22 cellular contexts compared by ENCODE assay signal in genomic region chr15:95265419-95265997, GRCh38.
DNase-seq lines count a peak whose midpoint lies in the region; ATAC-seq, FAIRE-seq and TF ChIP-seq lines count a peak whose summit lies in the region.
"Had no signal": no experiment of that assay in that cellular context is flagged by ENCODE, and none has a peak within 500 bp of the region (broad histone marks: within the 10 kb centered on the region; RNA-seq: fewer than 3 reads in every experiment).

No MANE protein-coding gene starts in this region.

- no peak overlapping the region for H3K9ac ChIP-seq in KMS-11

- H3K27me3 ChIP-seq in KMS-11 (ENCODE audit: insufficient read depth, low read depth) (no peaks in the 10 kb centered on the region), esophagus squamous epithelium (no peaks in the 10 kb centered on the region), gastrocnemius medialis (no peaks in the 10 kb centered on the region), pancreas (no peaks in the 10 kb centered on the region)
- H3K27me3 ChIP-seq: body of pancreas, ovary had no signal

- no peaks in the 10 kb centered on the region for H4K20me1 ChIP-seq in KMS-11 (ENCODE audit: insufficient read depth)

- peak overlapping the region; percentile 53 for H3K4me2 ChIP-seq in KMS-11
- H3K4me2 ChIP-seq: smooth muscle cell had no signal

- TF ChIP-seq POLR2A in esophagus squamous epithelium (IDR thresholded peaks at IDR 0.05), result no peak
- TF ChIP-seq POLR2A in gastrocnemius medialis (IDR thresholded peaks at IDR 0.05), result no peak

- in situ Hi-C loops in gastrocnemius medialis (cut with MboI; ENCODE audit: low sequenced_read_pairs in 4 of 4), result loop anchor here in 3 of 4 donors (10.0 to 25.0 kb wide), 5 partner anchors 897 to 1972 kb away; partner anchors contain the start of gene NR2F2 (in 1 of the 3)

- H3K4me1 ChIP-seq in KMS-11 (ENCODE audit: low read depth, poor library complexity, severe bottlenecking) (peaks cover 40% of the 10 kb centered on the region), esophagus squamous epithelium (peaks cover 0 to 25% (median 8%) of the 10 kb centered on the region in 3 donors), gastrocnemius medialis (peaks cover 0 to 3% of the 10 kb centered on the region in 2 donors), pancreas (no peaks in the 10 kb centered on the region)
- H3K4me1 ChIP-seq: body of pancreas had no signal

- ATAC-seq in gastrocnemius medialis (no peak), HG03354 (IDR thresholded peaks at IDR 0.05; ENCODE audit: poor library complexity, severe bottlenecking, unreplicated experiment) (no peak), pancreas (no peak), HG03280 (IDR thresholded peaks at IDR 0.05; ENCODE audit: unreplicated experiment) (no peak)
- ATAC-seq: activated T-cell treated with anti-CD3 and anti-CD28 coated beads, Interleukin-2, amount 50 U/mL, for 4 hours; body of pancreas; CD8-positive, alpha-beta T cell; T-cell had no signal

- H3K36me3 ChIP-seq in KMS-11 (ENCODE audit: insufficient read depth), result no peaks in the 10 kb centered on the region
- no peaks in the 10 kb centered on the region for H3K36me3 ChIP-seq in esophagus squamous epithelium
- H3K36me3 ChIP-seq in gastrocnemius medialis, result no peaks in the 10 kb centered on the region
- H3K36me3 ChIP-seq in pancreas, result no peaks in the 10 kb centered on the region
- H3K36me3 ChIP-seq: ovary had no signal

- TF ChIP-seq CTCF in GM12865 (IDR thresholded peaks at IDR 0.05; ENCODE audit: insufficient read depth, low read depth, low read length, missing control alignments) (no peak), KMS-11 (conservative IDR thresholded peaks at IDR 0.05; ENCODE audit: low read depth, low read length) (no peak), esophagus squamous epithelium (IDR thresholded peaks at IDR 0.05) (no peak), gastrocnemius medialis (IDR thresholded peaks at IDR 0.05 in 4 of 5, conservative IDR thresholded peaks at IDR 0.05 in 1 of 5) (no peak), pancreas (IDR thresholded peaks at IDR 0.05) (no peak)

- H3K79me2 ChIP-seq in KMS-11 (ENCODE audit: insufficient read depth, low read depth), result no peaks in the 10 kb centered on the region

- 0 out of 2 replicates have a peak overlapping the region, but pooled peaks have one; percentile 0 for H2AFZ ChIP-seq in KMS-11 (ENCODE audit: low read depth)

- DNase-seq in GM12865 (ENCODE audit: low read depth) (peak; percentile 47), esophagus squamous epithelium (lab: John Stamatoyannopoulos, UW) (no peak), gastrocnemius medialis (no peak), ecto neural progenitor cell (ENCODE audit: low spot score) (no peak), pancreas (no peak)
- DNase-seq: activated CD4-positive, alpha-beta T cell treated with anti-CD3 and anti-CD28 coated beads, Interleukin-2, amount 50 U/mL, for 4 hours; activated naive CD4-positive, alpha-beta T cell treated with anti-CD3 and anti-CD28 coated beads, Interleukin-2, amount 50 U/mL, for 16 hours; activated T-cell treated with anti-CD3 and anti-CD28 coated beads, Interleukin-2, amount 50 U/mL, for 4 hours; body of pancreas; CD8-positive, alpha-beta T cell; DMS79; NCI-H1436 treated with DMSO at 0.1 percent for 48 hours; NCI-H345; ovary; stimulated activated CD8-positive, alpha-beta memory T cell treated with anti-CD3 and anti-CD28 coated beads, Interleukin-4, amount 100 ng/mL, for 48 hours; T-cell had no signal

- intact Hi-C loops in esophagus squamous epithelium (cut with DNase I) (loop anchor here (10.0 kb wide), 2 partner anchors 601 to 1079 kb away; no protein-coding TSS in a partner anchor), gastrocnemius medialis (cut with DNase I; ENCODE audit: low total_unique reads) (no loop called here), pancreas (cut with DNase I) (loop anchor here in 1 of 3 donors (10.0 kb wide), 1 partner anchor 1079 kb away; no protein-coding TSS in a partner anchor)

- H3K9me3 ChIP-seq in esophagus squamous epithelium (no peaks in the 10 kb centered on the region), gastrocnemius medialis (no peaks in the 10 kb centered on the region), pancreas (no peaks in the 10 kb centered on the region)
- H3K9me3 ChIP-seq: body of pancreas, ovary had no signal

- no peak overlapping the region for H3K4me3 ChIP-seq in GM12865 (ENCODE audit: low read depth, low read length)
- H3K4me3 ChIP-seq in KMS-11 (IDR thresholded peaks at IDR 0.05; ENCODE audit: insufficient read depth, low read depth, low read length), result no peak overlapping the region
- H3K4me3 ChIP-seq in esophagus squamous epithelium, result no peak overlapping the region
- H3K4me3 ChIP-seq in gastrocnemius medialis, result no peak overlapping the region
- no peak overlapping the region for H3K4me3 ChIP-seq in pancreas
- H3K4me3 ChIP-seq: body of pancreas, ovary, smooth muscle cell had no signal

- 54 to 58% methylated on average over 3 of the region's 3 CpGs for WGBS in esophagus squamous epithelium, 2 donors
- WGBS in pancreas, 2 donors, result 19 to 21% methylated on average over 3 of the region's 3 CpGs

- FAIRE-seq in pancreas (lab: Jason Lieb, UNC), result no peak
- FAIRE-seq: H1 had no signal

- H3K27ac ChIP-seq in KMS-11 (peak overlapping the region; percentile 8; the same call in 1 of the 2 replicates), esophagus squamous epithelium (peak overlapping the region in 3 of 4 donors; percentile 60 to 87 (median 78)), gastrocnemius medialis (peak overlapping the region; percentile 18 to 56 (median 52)), pancreas (no peak overlapping the region)
- H3K27ac ChIP-seq: body of pancreas, epithelial cell of prostate, ovary had no signal

Comparison
In these comparisons a context has a peak if more than half of its experiments do, and no peak if none do; other contexts are left out.
1. H3K27ac ChIP-seq: peak in KMS-11 (single experiment), esophagus squamous epithelium (3 of 4) and gastrocnemius medialis (4 of 4); none in pancreas (0 of 4).